In genomic region chr2:195425328-195425727, GRCh38 we compare ENCODE assay signal across 1 cellular context.
TF ChIP-seq lines count a peak whose summit lies in the region.

No MANE protein-coding gene starts in this region.

TF ChIP-seq in GM23338, 12 proteins besides CTCF, POLR2A, EP300 and RAD21 (continued from another document):
- no peak for TF ChIP-seq CREB1 (CRISPR knock-in tag; IDR thresholded peaks at IDR 0.05; ENCODE audit: low read depth)
